In the genomic region with DNA sequence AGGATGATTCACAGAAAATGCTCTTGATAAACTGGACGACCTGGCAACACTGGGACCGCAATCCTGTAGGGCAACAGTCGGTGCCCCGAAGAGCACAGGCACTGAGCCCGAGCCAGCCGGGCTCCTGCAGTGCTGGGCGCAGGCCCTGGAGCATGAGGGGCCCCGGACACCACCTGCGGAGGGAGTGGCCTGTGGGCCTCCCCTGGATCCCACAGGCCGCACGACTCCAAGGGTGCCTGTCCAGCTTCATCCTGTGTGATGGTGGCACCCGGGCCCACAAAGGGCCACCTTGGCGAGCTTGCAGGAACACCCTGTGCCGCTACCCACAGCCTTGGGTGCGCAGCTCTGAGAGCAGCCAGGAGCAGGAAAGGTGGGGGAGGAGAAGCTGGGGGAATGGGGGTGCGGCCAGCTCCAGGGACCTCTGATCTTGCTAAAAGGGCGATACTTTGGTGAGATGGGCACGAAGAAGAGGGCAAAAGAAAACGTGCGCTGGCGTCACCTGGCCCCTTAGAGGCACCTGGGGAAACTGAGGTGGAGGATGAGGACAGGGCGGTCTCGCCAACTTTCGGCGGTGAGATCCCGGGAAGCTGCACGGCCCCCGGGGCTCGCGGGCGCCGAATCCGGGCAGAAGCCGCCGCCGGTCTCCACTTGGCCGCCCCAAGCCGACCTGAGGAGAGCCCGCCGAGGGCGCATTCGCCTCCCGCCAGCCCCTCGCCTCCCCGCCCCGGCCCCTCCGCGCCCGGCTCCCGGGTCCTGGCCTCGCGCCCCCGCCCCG, we compare ENCODE assay signal across 8 cellular contexts. TPM values are rescaled to one million over a fixed set of nuclear protein-coding genes. Genes with fewer than 3 reads are reported as not detected.
DNase-seq lines count a peak whose midpoint lies in the region; ATAC-seq and TF ChIP-seq lines count a peak whose summit lies in the region.

No MANE protein-coding gene starts in this region.

- H3K4me1 ChIP-seq in Karpas-422 (ENCODE audit: low read length) (peaks cover 19% of the 10 kb centered on the region), gastroesophageal sphincter (peaks cover 0 to 26% (median 9%) of the 10 kb centered on the region in 3 donors)

- in situ Hi-C loops in ACHN (cut with HindIII; ENCODE audit: low pct_ligation_motif_present, low pct_unique_long_range_greater_than_20kb, low sequenced_read_pairs), result no loop called here

- DNase-seq in ACHN (peak; percentile 28), Karpas-422 (peak; percentile 77), osteocyte (ENCODE audit: extremely low spot score, unreplicated experiment) (no peak), NCI-H2196 treated with DMSO at 0.1 percent for 48 hours (lab: John Stamatoyannopoulos, UW; ENCODE audit: unreplicated experiment) (no peak), D341Med (ENCODE audit: low spot score) (no peak)
- DNase-seq in activated T-cell treated with anti-CD3 and anti-CD28 coated beads, Interleukin-2, amount 50 U/mL, for 72 hours, result peak; percentile 16 to 31

- peaks cover 42% of the 10 kb centered on the region for H3K79me2 ChIP-seq in Karpas-422 (ENCODE audit: low read length)

- peaks cover 6% of the 10 kb centered on the region; the same call in 1 of the 2 replicates for H4K20me1 ChIP-seq in Karpas-422 (ENCODE audit: insufficient read depth, low read depth, low read length)

- TF ChIP-seq POLR2A in gastroesophageal sphincter (IDR thresholded peaks at IDR 0.05), result no peak

- H3K4me3 ChIP-seq in Karpas-422 (ENCODE audit: low read length) (peak overlapping the region; percentile 71), gastroesophageal sphincter (peak overlapping the region; percentile 50 to 72)

- H3K9ac ChIP-seq in Karpas-422 (ENCODE audit: low read length), result peak overlapping the region; percentile 94

- H3K27me3 Mint-ChIP-seq in activated T-cell treated with anti-CD3 and anti-CD28 coated beads, Interleukin-2, amount 50 U/mL, for 72 hours (ENCODE audit: low read depth), result no peaks in the 10 kb centered on the region
- H3K27me3 Mint-ChIP-seq in osteocyte (ENCODE audit: unreplicated experiment), result no peaks in the 10 kb centered on the region

- H3K9me3 ChIP-seq in Karpas-422 (ENCODE audit: low read length), result no peaks in the 10 kb centered on the region
- no peaks in the 10 kb centered on the region for H3K9me3 ChIP-seq in gastroesophageal sphincter

- H3K27ac ChIP-seq in Karpas-422 (ENCODE audit: low read length), result peak overlapping the region; percentile 59
- peak overlapping the region; percentile 8 to 88 (median 86) for H3K27ac ChIP-seq in gastroesophageal sphincter

- no peaks in the 10 kb centered on the region for H3K9me2 ChIP-seq in Karpas-422 (replicated peaks; ENCODE audit: insufficient read depth, low read length)

- no peak for TF ChIP-seq EP300 in gastroesophageal sphincter (IDR thresholded peaks at IDR 0.05)

- H3K27ac Mint-ChIP-seq in activated T-cell treated with anti-CD3 and anti-CD28 coated beads, Interleukin-2, amount 50 U/mL, for 72 hours, result peak overlapping the region; percentile 82
- H3K27ac Mint-ChIP-seq in osteocyte (ENCODE audit: unreplicated experiment), result peak overlapping the region; percentile 72

- TF ChIP-seq CTCF in gastroesophageal sphincter (IDR thresholded peaks at IDR 0.05) (no peak), osteocyte (IDR thresholded peaks at IDR 0.05) (no peak)

- H3K9me3 Mint-ChIP-seq in activated T-cell treated with anti-CD3 and anti-CD28 coated beads, Interleukin-2, amount 50 U/mL, for 72 hours, result no peaks in the 10 kb centered on the region
- no peaks in the 10 kb centered on the region for H3K9me3 Mint-ChIP-seq in osteocyte (ENCODE audit: unreplicated experiment)

- WGBS in gastroesophageal sphincter (ENCODE audit: low coverage in 1 of 2), 2 donors, result 5 to 19% methylated on average over 3 to 4 of the region's 54 CpGs

- peaks cover 8% of the 10 kb centered on the region for H3K4me1 Mint-ChIP-seq in activated T-cell treated with anti-CD3 and anti-CD28 coated beads, Interleukin-2, amount 50 U/mL, for 72 hours (ENCODE audit: low read depth)
- peaks cover 16% of the 10 kb centered on the region for H3K4me1 Mint-ChIP-seq in osteocyte (ENCODE audit: unreplicated experiment)

- peaks cover 0 to 5% of the 10 kb centered on the region in 2 donors for H3K36me3 Mint-ChIP-seq in activated T-cell treated with anti-CD3 and anti-CD28 coated beads, Interleukin-2, amount 50 U/mL, for 72 hours (ENCODE audit: insufficient read depth in 2 of 2)
- H3K36me3 Mint-ChIP-seq in osteocyte (ENCODE audit: unreplicated experiment), result peaks cover 8% of the 10 kb centered on the region

- peak overlapping the region; percentile 87 to 95 for H3K4me3 Mint-ChIP-seq in activated T-cell treated with anti-CD3 and anti-CD28 coated beads, Interleukin-2, amount 50 U/mL, for 72 hours
- H3K4me3 Mint-ChIP-seq in osteocyte (ENCODE audit: unreplicated experiment), result peak overlapping the region; percentile 85

- peak overlapping the region; percentile 82 for H3K4me2 ChIP-seq in Karpas-422 (ENCODE audit: low read depth, low read length, poor library complexity, severe bottlenecking)

- H3K36me3 ChIP-seq in Karpas-422 (ENCODE audit: insufficient read depth, low read length), result peaks cover 5% of the 10 kb centered on the region; the same call in 1 of the 2 replicates
- H3K36me3 ChIP-seq in gastroesophageal sphincter, result peaks cover 0 to 30% of the 10 kb centered on the region in 2 donors

- H3K27me3 ChIP-seq in Karpas-422 (ENCODE audit: low read length) (no peaks in the 10 kb centered on the region), gastroesophageal sphincter (no peaks in the 10 kb centered on the region)

- no peak overlapping the region; the same call in 1 of the 2 replicates for H2AFZ ChIP-seq in Karpas-422 (ENCODE audit: low read length)

- ATAC-seq in GM19351 (IDR thresholded peaks at IDR 0.05; ENCODE audit: unreplicated experiment) (peak; percentile 30), gastroesophageal sphincter (no peak)
- ATAC-seq in activated T-cell treated with anti-CD3 and anti-CD28 coated beads, Interleukin-2, amount 50 U/mL, for 72 hours (replicated peaks in 1 of 2), result no peak

RNA-seq across cellular contexts. Expression of gene TBC1D9B, which starts 0.7 kb away (rescaled TPM):
- 66.0 and 106 TPM in 2 replicates for total RNA-seq in Karpas-422 (2014; rRNA removed; shearing (Covaris generic); ENCODE audit: low replicate concordance)
- 10 to 100 TPM; 62.5 to 72.3 TPM for total RNA-seq in activated T-cell treated with anti-CD3 and anti-CD28 coated beads, Interleukin-2, amount 50 U/mL, for 72 hours
- 100 to 1,000 TPM in 2 of 4 donors, 10 to 100 TPM in 2; 58.8 to 439 (median 212) TPM for total RNA-seq in gastroesophageal sphincter
- 135 and 136 TPM in 2 replicates for total RNA-seq in osteocyte

RNA-seq across cellular contexts. Expression of gene MRNIP, which starts 48.4 kb away (rescaled TPM):
- 33.6 and 55.7 TPM in 2 replicates for total RNA-seq in Karpas-422 (2014; rRNA removed; shearing (Covaris generic); ENCODE audit: low replicate concordance)
- 10 to 100 TPM; 26.4 to 33.3 TPM for total RNA-seq in activated T-cell treated with anti-CD3 and anti-CD28 coated beads, Interleukin-2, amount 50 U/mL, for 72 hours
- total RNA-seq in gastroesophageal sphincter (10 to 100 TPM; 17.9 to 50.6 (median 34.3) TPM), osteocyte (25.8 and 27.6 TPM in 2 replicates)

Comparison
In these comparisons a context has a peak if more than half of its experiments do, and no peak if none do; other contexts are left out.
1. DNase-seq: peak in ACHN (single experiment), Karpas-422 (single experiment) and activated T-cell treated with anti-CD3 and anti-CD28 coated beads, Interleukin-2, amount 50 U/mL, for 72 hours (2 of 2); none in osteocyte (single experiment), NCI-H2196 treated with DMSO at 0.1 percent for 48 hours (single experiment) and D341Med (single experiment).